18 cellular contexts compared by ENCODE assay signal in genomic region chr11:132855516-132855915, GRCh38.
DNase-seq lines count a peak whose midpoint lies in the region; ATAC-seq and TF ChIP-seq lines count a peak whose summit lies in the region.
"Had no signal": no experiment of that assay in that cellular context is flagged by ENCODE, and none has a peak within 500 bp of the region (broad histone marks: within the 10 kb centered on the region; RNA-seq: fewer than 3 reads in every experiment).

No MANE protein-coding gene starts in this region.

- no peaks in the 10 kb centered on the region for H3K4me1 ChIP-seq in GM23248 (ENCODE audit: insufficient read depth)
- H3K4me1 ChIP-seq in RWPE2 (ENCODE audit: insufficient read depth, poor library complexity, severe bottlenecking) = no peaks in the 10 kb centered on the region

- no peak overlapping the region for H3K4me3 ChIP-seq in GM23248
- H3K4me3 ChIP-seq in RWPE2 (ENCODE audit: severe bottlenecking) = no peak overlapping the region
- H3K4me3 ChIP-seq: BLaER1 had no signal

- no peaks in the 10 kb centered on the region for H3K27me3 Mint-ChIP-seq in CD14-positive monocyte (ENCODE audit: low read depth in 3 of 3)
- H3K27me3 Mint-ChIP-seq: B cell; CD4-positive, alpha-beta T cell had no signal

- intact Hi-C loops in CD14-positive monocyte (cut with micrococcal nuclease) = no loop called here

- ATAC-seq in RWPE2 (ENCODE audit: low read depth) = peak; percentile 41; the same call in 1 of the 3 replicates
- peak; percentile 48 for ATAC-seq in esophagus mucosa
- ATAC-seq: HCT116 had no signal

- no peaks in the 10 kb centered on the region for H3K9me2 ChIP-seq in GM23248 (ENCODE audit: insufficient read depth)

- H3K27ac ChIP-seq in GM23248 = no peak overlapping the region
- no peak overlapping the region for H3K27ac ChIP-seq in RWPE2 (ENCODE audit: poor library complexity, severe bottlenecking)
- H3K27ac ChIP-seq: BLaER1, C4-2B had no signal

- H3K4me2 ChIP-seq in GM23248 (ENCODE audit: unreplicated experiment) = no peak overlapping the region
- H3K4me2 ChIP-seq: BLaER1 had no signal

- no peak overlapping the region for H3K27ac Mint-ChIP-seq in CD14-positive monocyte
- H3K27ac Mint-ChIP-seq: B cell; CD4-positive, alpha-beta T cell; H9 had no signal

- H2AFZ ChIP-seq in GM23248 = no peak overlapping the region

- H3K27me3 ChIP-seq in GM23248 (replicated peaks; ENCODE audit: insufficient read depth) = no peaks in the 10 kb centered on the region
- H3K27me3 ChIP-seq in RWPE2 (ENCODE audit: insufficient read depth, poor library complexity, severe bottlenecking) = no peaks in the 10 kb centered on the region

- H3K9me3 Mint-ChIP-seq in CD14-positive monocyte = peaks cover 0 to 9% (median 2%) of the 10 kb centered on the region in 7 donors
- H3K9me3 Mint-ChIP-seq: CD4-positive, alpha-beta T cell had no signal

- H3K36me3 Mint-ChIP-seq in CD14-positive monocyte = no peaks in the 10 kb centered on the region
- H3K36me3 Mint-ChIP-seq: CD8-positive, alpha-beta memory T cell had no signal

- no peaks in the 10 kb centered on the region for H3F3A ChIP-seq in GM23248 (ENCODE audit: insufficient read depth)

- DNase-seq in GM23248 (peak; percentile 10), RWPE2 (ENCODE audit: low spot score) (no peak), dedifferentiated amniotic fluid mesenchymal stem cell (ENCODE audit: extremely low spot score) (peak; percentile 47), CD14-positive monocyte (ENCODE audit: low spot score) (no peak), GOT3 (lab: John Stamatoyannopoulos, UW) (no peak), NCI-H1105 treated with DMSO at 0.1 percent for 48 hours (lab: John Stamatoyannopoulos, UW) (no peak)
- no peak for DNase-seq in activated CD4-positive, alpha-beta T cell treated with anti-CD3 and anti-CD28 coated beads for 1 hour
- DNase-seq: CD4-positive, alpha-beta T cell; CD8-positive, alpha-beta memory T cell; DMS53; DND-41; GF-D8; H9 had no signal

- H3K9me3 ChIP-seq in GM23248 (ENCODE audit: low read depth) (no peaks in the 10 kb centered on the region), RWPE2 (ENCODE audit: severe bottlenecking) (no peaks in the 10 kb centered on the region)

- no peak overlapping the region for H3K4me3 Mint-ChIP-seq in CD14-positive monocyte
- H3K4me3 Mint-ChIP-seq: B cell; CD4-positive, alpha-beta T cell; CD8-positive, alpha-beta memory T cell; H9 had no signal

- TF ChIP-seq CTCF in RWPE2 (IDR thresholded peaks at IDR 0.05; ENCODE audit: poor library complexity, severe bottlenecking) (no peak), CD14-positive monocyte (IDR thresholded peaks at IDR 0.05) (no peak)

- no peaks in the 10 kb centered on the region for H4K20me1 ChIP-seq in GM23248 (ENCODE audit: insufficient read depth)
- H4K20me1 ChIP-seq: BLaER1 had no signal

- H3K36me3 ChIP-seq in GM23248 (ENCODE audit: low read depth) (no peaks in the 10 kb centered on the region), RWPE2 (ENCODE audit: low read depth) (no peaks in the 10 kb centered on the region)

- no peak overlapping the region for H3K9ac ChIP-seq in GM23248
- H3K9ac ChIP-seq: BLaER1 had no signal

- in situ Hi-C loops in GM23248 (cut with MboI) = no loop called here

- no peaks in the 10 kb centered on the region for H3K4me1 Mint-ChIP-seq in CD14-positive monocyte
- H3K4me1 Mint-ChIP-seq: B cell; CD8-positive, alpha-beta memory T cell had no signal

- whole genome bisulfite sequencing in GM23248 (ENCODE audit: low coverage in 1 of 2, low lambda C conversion rate in 2 of 2, missing lambda C conversion rate in 2 of 2), 2 experiments = 47 to 53% methylated on average over 3 of the region's 3 CpGs

- H3K79me2 ChIP-seq in GM23248 (ENCODE audit: insufficient read depth) = no peaks in the 10 kb centered on the region

Comparison
In these comparisons a context has a peak if more than half of its experiments do, and no peak if none do; other contexts are left out.
1. DNase-seq: peak in GM23248 (single experiment) and dedifferentiated amniotic fluid mesenchymal stem cell (single experiment); none in RWPE2 (single experiment), activated CD4-positive, alpha-beta T cell treated with anti-CD3 and anti-CD28 coated beads for 1 hour (single experiment), CD14-positive monocyte (single experiment), GOT3 (single experiment) and NCI-H1105 treated with DMSO at 0.1 percent for 48 hours (single experiment).